ENCODE assay signal across 1 cellular context in the genomic region with DNA sequence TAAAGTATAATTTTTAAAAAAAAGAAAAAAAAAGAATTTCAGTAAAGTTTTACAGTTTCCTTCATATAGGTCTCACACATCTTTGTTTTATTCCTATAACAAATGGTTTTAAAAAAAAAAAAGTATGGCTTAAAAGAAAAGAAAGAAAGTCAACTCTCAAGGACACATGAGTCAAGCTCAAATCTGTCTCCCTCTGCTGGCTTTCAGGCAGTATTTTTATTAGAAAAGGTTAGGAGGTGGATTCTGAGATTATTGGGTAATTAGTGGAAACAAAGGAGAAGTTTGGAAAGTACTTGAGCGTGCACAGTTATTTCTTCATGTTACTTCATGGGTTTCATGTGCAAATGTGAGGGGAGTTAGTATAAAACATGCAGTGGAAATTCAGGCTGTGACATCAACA.
TF ChIP-seq lines count a peak whose summit lies in the region.

No MANE protein-coding gene starts in this region.

TF ChIP-seq in GM12878, 131 proteins besides CTCF, POLR2A, EP300 and RAD21 (continued from another document):
- TF ChIP-seq, protein P1, sequence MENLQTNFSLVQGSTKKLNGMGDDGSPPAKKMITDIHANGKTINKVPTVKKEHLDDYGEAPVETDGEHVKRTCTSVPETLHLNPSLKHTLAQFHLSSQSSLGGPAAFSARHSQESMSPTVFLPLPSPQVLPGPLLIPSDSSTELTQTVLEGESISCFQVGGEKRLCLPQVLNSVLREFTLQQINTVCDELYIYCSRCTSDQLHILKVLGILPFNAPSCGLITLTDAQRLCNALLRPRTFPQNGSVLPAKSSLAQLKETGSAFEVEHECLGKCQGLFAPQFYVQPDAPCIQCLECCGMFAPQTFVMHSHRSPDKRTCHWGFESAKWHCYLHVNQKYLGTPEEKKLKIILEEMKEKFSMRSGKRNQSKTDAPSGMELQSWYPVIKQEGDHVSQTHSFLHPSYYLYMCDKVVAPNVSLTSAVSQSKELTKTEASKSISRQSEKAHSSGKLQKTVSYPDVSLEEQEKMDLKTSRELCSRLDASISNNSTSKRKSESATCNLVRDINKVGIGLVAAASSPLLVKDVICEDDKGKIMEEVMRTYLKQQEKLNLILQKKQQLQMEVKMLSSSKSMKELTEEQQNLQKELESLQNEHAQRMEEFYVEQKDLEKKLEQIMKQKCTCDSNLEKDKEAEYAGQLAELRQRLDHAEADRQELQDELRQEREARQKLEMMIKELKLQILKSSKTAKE (IDR thresholded peaks at IDR 0.05; ENCODE audit: low read depth, poor library complexity, severe bottlenecking) = no peak
- no peak for TF ChIP-seq PAX5 (IDR thresholded peaks at IDR 0.05; ENCODE audit: borderline replicate concordance, low read depth, low read length)
- TF ChIP-seq, protein P2, sequence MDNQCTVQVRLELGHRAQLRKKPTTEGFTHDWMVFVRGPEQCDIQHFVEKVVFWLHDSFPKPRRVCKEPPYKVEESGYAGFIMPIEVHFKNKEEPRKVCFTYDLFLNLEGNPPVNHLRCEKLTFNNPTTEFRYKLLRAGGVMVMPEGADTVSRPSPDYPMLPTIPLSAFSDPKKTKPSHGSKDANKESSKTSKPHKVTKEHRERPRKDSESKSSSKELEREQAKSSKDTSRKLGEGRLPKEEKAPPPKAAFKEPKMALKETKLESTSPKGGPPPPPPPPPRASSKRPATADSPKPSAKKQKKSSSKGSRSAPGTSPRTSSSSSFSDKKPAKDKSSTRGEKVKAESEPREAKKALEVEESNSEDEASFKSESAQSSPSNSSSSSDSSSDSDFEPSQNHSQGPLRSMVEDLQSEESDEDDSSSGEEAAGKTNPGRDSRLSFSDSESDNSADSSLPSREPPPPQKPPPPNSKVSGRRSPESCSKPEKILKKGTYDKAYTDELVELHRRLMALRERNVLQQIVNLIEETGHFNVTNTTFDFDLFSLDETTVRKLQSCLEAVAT (IDR thresholded peaks at IDR 0.05) = no peak
- TF ChIP-seq, protein P3, sequence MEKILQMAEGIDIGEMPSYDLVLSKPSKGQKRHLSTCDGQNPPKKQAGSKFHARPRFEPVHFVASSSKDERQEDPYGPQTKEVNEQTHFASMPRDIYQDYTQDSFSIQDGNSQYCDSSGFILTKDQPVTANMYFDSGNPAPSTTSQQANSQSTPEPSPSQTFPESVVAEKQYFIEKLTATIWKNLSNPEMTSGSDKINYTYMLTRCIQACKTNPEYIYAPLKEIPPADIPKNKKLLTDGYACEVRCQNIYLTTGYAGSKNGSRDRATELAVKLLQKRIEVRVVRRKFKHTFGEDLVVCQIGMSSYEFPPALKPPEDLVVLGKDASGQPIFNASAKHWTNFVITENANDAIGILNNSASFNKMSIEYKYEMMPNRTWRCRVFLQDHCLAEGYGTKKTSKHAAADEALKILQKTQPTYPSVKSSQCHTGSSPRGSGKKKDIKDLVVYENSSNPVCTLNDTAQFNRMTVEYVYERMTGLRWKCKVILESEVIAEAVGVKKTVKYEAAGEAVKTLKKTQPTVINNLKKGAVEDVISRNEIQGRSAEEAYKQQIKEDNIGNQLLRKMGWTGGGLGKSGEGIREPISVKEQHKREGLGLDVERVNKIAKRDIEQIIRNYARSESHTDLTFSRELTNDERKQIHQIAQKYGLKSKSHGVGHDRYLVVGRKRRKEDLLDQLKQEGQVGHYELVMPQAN (conservative IDR thresholded peaks at IDR 0.05) = no peak
- TF ChIP-seq RCOR1 (conservative IDR thresholded peaks at IDR 0.05; ENCODE audit: low read depth, low read length) = no peak
- TF ChIP-seq, protein P4, sequence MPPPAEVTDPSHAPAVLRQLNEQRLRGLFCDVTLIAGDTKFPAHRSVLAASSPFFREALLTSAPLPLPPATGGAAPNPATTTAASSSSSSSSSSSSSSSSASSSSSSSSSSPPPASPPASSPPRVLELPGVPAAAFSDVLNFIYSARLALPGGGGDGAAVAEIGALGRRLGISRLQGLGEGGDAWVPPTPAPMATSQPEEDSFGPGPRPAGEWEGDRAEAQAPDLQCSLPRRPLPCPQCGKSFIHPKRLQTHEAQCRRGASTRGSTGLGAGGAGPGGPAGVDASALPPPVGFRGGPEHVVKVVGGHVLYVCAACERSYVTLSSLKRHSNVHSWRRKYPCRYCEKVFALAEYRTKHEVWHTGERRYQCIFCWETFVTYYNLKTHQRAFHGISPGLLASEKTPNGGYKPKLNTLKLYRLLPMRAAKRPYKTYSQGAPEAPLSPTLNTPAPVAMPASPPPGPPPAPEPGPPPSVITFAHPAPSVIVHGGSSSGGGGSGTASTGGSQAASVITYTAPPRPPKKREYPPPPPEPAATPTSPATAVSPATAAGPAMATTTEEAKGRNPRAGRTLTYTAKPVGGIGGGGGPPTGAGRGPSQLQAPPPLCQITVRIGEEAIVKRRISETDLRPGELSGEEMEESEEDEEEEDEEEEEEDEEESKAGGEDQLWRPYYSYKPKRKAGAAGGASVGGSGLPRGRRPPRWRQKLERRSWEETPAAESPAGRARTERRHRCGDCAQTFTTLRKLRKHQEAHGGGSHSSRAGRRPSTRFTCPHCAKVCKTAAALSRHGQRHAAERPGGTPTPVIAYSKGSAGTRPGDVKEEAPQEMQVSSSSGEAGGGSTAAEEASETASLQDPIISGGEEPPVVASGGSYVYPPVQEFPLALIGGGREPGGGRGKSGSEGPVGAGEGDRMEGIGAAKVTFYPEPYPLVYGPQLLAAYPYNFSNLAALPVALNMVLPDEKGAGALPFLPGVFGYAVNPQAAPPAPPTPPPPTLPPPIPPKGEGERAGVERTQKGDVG (CRISPR knock-in tag; IDR thresholded peaks at IDR 0.05) = no peak
- TF ChIP-seq, protein P5, sequence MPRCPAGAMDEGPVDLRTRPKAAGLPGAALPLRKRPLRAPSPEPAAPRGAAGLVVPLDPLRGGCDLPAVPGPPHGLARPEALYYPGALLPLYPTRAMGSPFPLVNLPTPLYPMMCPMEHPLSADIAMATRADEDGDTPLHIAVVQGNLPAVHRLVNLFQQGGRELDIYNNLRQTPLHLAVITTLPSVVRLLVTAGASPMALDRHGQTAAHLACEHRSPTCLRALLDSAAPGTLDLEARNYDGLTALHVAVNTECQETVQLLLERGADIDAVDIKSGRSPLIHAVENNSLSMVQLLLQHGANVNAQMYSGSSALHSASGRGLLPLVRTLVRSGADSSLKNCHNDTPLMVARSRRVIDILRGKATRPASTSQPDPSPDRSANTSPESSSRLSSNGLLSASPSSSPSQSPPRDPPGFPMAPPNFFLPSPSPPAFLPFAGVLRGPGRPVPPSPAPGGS (IDR thresholded peaks at IDR 0.05; ENCODE audit: borderline replicate concordance, insufficient read depth, low read depth, low read length, poor library complexity, severe bottlenecking) = no peak
- TF ChIP-seq, protein P6, sequence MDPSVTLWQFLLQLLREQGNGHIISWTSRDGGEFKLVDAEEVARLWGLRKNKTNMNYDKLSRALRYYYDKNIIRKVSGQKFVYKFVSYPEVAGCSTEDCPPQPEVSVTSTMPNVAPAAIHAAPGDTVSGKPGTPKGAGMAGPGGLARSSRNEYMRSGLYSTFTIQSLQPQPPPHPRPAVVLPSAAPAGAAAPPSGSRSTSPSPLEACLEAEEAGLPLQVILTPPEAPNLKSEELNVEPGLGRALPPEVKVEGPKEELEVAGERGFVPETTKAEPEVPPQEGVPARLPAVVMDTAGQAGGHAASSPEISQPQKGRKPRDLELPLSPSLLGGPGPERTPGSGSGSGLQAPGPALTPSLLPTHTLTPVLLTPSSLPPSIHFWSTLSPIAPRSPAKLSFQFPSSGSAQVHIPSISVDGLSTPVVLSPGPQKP (IDR thresholded peaks at IDR 0.05; ENCODE audit: low read depth, low read length) = no peak
- no peak for TF ChIP-seq ZNF622 (IDR thresholded peaks at IDR 0.05)
- TF ChIP-seq CHD4 (IDR thresholded peaks at IDR 0.05) = no peak
- no peak for TF ChIP-seq ASH2L (IDR thresholded peaks at IDR 0.05; ENCODE audit: borderline replicate concordance, low read depth)
- TF ChIP-seq NRF1 (conservative IDR thresholded peaks at IDR 0.05; ENCODE audit: low read depth, low read length) = no peak
- no peak for TF ChIP-seq RAD51 (IDR thresholded peaks at IDR 0.05)
- TF ChIP-seq, protein P7, sequence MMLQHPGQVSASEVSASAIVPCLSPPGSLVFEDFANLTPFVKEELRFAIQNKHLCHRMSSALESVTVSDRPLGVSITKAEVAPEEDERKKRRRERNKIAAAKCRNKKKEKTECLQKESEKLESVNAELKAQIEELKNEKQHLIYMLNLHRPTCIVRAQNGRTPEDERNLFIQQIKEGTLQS (IDR thresholded peaks at IDR 0.05; ENCODE audit: borderline replicate concordance, extremely low read depth, low read depth, low read length) = no peak
- TF ChIP-seq ESRRA (IDR thresholded peaks at IDR 0.05; ENCODE audit: low read length) = no peak
- no peak for TF ChIP-seq TCF7 (IDR thresholded peaks at IDR 0.05; ENCODE audit: borderline replicate concordance)
- no peak for TF ChIP-seq ZNF24 (IDR thresholded peaks at IDR 0.05)
